Comparison of ENCODE assay signal across 19 cellular contexts in the genomic region with DNA sequence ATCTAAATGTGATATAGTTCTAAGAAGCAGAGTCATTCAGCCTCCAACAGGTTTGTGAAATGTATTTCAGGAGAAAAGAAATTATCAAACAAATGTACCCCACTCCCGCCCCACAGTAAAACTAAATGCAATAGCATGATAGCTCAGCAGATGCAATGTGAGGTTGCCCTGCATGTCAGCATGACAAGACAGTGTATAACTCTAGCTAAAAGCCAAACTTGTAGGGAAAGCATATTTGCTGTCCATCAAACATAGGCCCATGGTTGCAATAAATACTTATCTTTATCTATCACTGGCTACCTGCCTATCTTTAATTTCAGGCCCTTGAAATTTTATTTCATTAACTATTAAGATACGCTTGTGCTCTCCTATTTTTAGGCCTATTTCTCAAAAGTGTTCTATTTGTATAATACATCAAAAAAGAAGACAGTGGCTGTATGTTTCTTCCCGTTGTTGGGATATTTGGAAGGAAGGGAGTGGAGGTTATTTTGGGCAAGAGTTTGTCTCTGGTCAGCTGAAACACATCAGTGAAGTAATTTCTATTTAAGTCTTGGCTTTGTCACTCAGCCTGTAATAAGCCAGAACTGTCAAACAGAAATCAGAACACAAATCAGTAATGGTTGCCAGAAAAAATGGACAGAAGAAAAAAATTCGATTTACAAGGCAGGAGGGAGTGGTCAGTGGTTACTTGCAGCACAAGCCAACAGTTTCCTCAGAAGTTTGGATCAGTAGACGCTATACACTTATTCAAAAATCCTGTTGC.
DNase-seq lines count a peak whose midpoint lies in the region; ATAC-seq and TF ChIP-seq lines count a peak whose summit lies in the region.
"Had no signal": no experiment of that assay in that cellular context is flagged by ENCODE, and none has a peak within 500 bp of the region (broad histone marks: within the 10 kb centered on the region; RNA-seq: fewer than 3 reads in every experiment).

No MANE protein-coding gene starts in this region.

- ATAC-seq in heart right ventricle (peak; percentile 89 to 97 (median 95)), GM21381 (IDR thresholded peaks at IDR 0.05; ENCODE audit: unreplicated experiment) (no peak)
- ATAC-seq: A549 had no signal

- TF ChIP-seq CTCF in esophagus muscularis mucosa (IDR thresholded peaks at IDR 0.05) (no peak), heart right ventricle (IDR thresholded peaks at IDR 0.05) (no peak), OCI-LY7 (conservative IDR thresholded peaks at IDR 0.05; ENCODE audit: low read length) (no peak)

- no peak overlapping the region for H2AFZ ChIP-seq in OCI-LY7 (ENCODE audit: low read length)

- BruUV-seq in OCI-LY7 (replicated peaks; lab: Mats Ljungman, UMichigan), result no TSS peak

- DNase-seq in esophagus muscularis mucosa (ENCODE audit: extremely low spot score) (no peak), heart right ventricle (peak in 1 of 2 donors; percentile 24), myocyte (ENCODE audit: low read depth) (peak; percentile 26), OCI-LY7 (ENCODE audit: low spot score) (no peak), COLO668 (lab: John Stamatoyannopoulos, UW; ENCODE audit: unreplicated experiment) (no peak), globus pallidus (ENCODE audit: low spot score) (no peak)
- DNase-seq: COR-L47, DMS153, EL, H7, MG63, NCI-H1105 treated with DMSO at 0.1 percent for 48 hours, NCI-H2029, NCI-H510A, NCI-H82 had no signal

- 34% methylated on average over 5 of the region's 5 CpGs for WGBS in esophagus muscularis mucosa
- WGBS in heart right ventricle, 2 donors, result 18 to 23% methylated on average over 5 of the region's 5 CpGs

- peaks cover 0 to 16% (median 13%) of the 10 kb centered on the region in 4 donors for H3K9me3 ChIP-seq in esophagus muscularis mucosa
- peaks cover 0 to 20% (median 9%) of the 10 kb centered on the region in 11 donors for H3K9me3 ChIP-seq in heart right ventricle
- H3K9me3 ChIP-seq in skeletal muscle tissue (ENCODE audit: control insufficient read depth in 3 of 3, low read length in 3 of 3), result no peaks in the 10 kb centered on the region
- no peaks in the 10 kb centered on the region for H3K9me3 ChIP-seq in OCI-LY7 (ENCODE audit: low read length)
- H3K9me3 ChIP-seq: A549 had no signal

- peak overlapping the region in 1 of 3 donors; percentile 21 for H3K9ac ChIP-seq in skeletal muscle tissue (ENCODE audit: low read depth in 1 of 3, low read length in 3 of 3)

- H3K36me3 ChIP-seq in esophagus muscularis mucosa (no peaks in the 10 kb centered on the region), heart right ventricle (no peaks in the 10 kb centered on the region), skeletal muscle tissue (ENCODE audit: control insufficient read depth in 3 of 3, insufficient read depth in 3 of 3, low read length in 3 of 3) (no peaks in the 10 kb centered on the region), OCI-LY7 (ENCODE audit: insufficient read depth, low read length) (no peaks in the 10 kb centered on the region)
- H3K36me3 ChIP-seq: MG63 had no signal

- H3K79me2 ChIP-seq in OCI-LY7 (ENCODE audit: insufficient read depth, low read depth, low read length), result no peaks in the 10 kb centered on the region

- TF ChIP-seq EP300 in esophagus muscularis mucosa (IDR thresholded peaks at IDR 0.05), result no peak

- CTCF ChIA-PET in OCI-LY7 (lab: Charles Lee; ENCODE audit: unreplicated experiment), result no interaction called here

- H3K4me1 ChIP-seq in esophagus muscularis mucosa (peaks cover 12 to 32% (median 30%) of the 10 kb centered on the region in 4 donors), heart right ventricle (peaks cover 6 to 43% (median 28%) of the 10 kb centered on the region in 9 donors), skeletal muscle tissue (ENCODE audit: control insufficient read depth in 3 of 3, insufficient read depth in 3 of 3, low read length in 3 of 3) (peaks cover 2 to 7% (median 4%) of the 10 kb centered on the region in 3 donors), OCI-LY7 (ENCODE audit: insufficient read depth, low read length, poor library complexity, severe bottlenecking) (no peaks in the 10 kb centered on the region)
- H3K4me1 ChIP-seq: A549 had no signal

- intact Hi-C loops in esophagus muscularis mucosa (cut with DNase I) (no loop called here), heart right ventricle (cut with DNase I) (loop anchor here in 3 of 10 donors (5.0 to 10.0 kb wide), 3 partner anchors 58 to 81 kb away; no protein-coding TSS in a partner anchor), OCI-LY7 (cut with micrococcal nuclease; ENCODE audit: unreplicated experiment) (no loop called here)

- no peaks in the 10 kb centered on the region for H3K9me2 ChIP-seq in OCI-LY7 (ENCODE audit: insufficient read depth, low read length)

- no peak for TF ChIP-seq POLR2A in esophagus muscularis mucosa (IDR thresholded peaks at IDR 0.05; ENCODE audit: low read depth)

- H3K27me3 ChIP-seq in esophagus muscularis mucosa, result no peaks in the 10 kb centered on the region
- H3K27me3 ChIP-seq in heart right ventricle, result no peaks in the 10 kb centered on the region
- H3K27me3 ChIP-seq in skeletal muscle tissue (ENCODE audit: control insufficient read depth in 3 of 3, insufficient read depth in 3 of 3, low read length in 3 of 3), result no peaks in the 10 kb centered on the region
- H3K27me3 ChIP-seq: MG63 had no signal

- no peaks in the 10 kb centered on the region for H4K20me1 ChIP-seq in OCI-LY7 (ENCODE audit: insufficient read depth, low read length)

- H3K4me3 ChIP-seq in esophagus muscularis mucosa, result no peak overlapping the region
- peak overlapping the region in 1 of 10 donors; percentile 0 for H3K4me3 ChIP-seq in heart right ventricle
- H3K4me3 ChIP-seq in skeletal muscle tissue (ENCODE audit: low read length in 3 of 3), result peak overlapping the region in 1 of 3 donors; percentile 5
- H3K4me3 ChIP-seq in OCI-LY7 (ENCODE audit: low read depth, low read length, poor library complexity, severe bottlenecking), result no peak overlapping the region
- H3K4me3 ChIP-seq: A549, MG63 had no signal

- H3K4me2 ChIP-seq in OCI-LY7 (ENCODE audit: low read length), result no peak overlapping the region
- H3K4me2 ChIP-seq: A549 had no signal

- H3K27ac ChIP-seq in esophagus muscularis mucosa (replicated peaks in 1 of 4) (peak overlapping the region; percentile 22 to 59 (median 58)), heart right ventricle (peak overlapping the region; percentile 19 to 90 (median 79)), skeletal muscle tissue (ENCODE audit: low read depth, low read length) (peak overlapping the region; percentile 57), OCI-LY7 (ENCODE audit: low read depth, low read length, poor library complexity, severe bottlenecking) (no peak overlapping the region)
- H3K27ac ChIP-seq: A549, C4-2B had no signal

- POLR2A ChIA-PET in OCI-LY7 (lab: Charles Lee), result no interaction called here
